Comparison of ENCODE assay signal across 18 cellular contexts in the genomic region with DNA sequence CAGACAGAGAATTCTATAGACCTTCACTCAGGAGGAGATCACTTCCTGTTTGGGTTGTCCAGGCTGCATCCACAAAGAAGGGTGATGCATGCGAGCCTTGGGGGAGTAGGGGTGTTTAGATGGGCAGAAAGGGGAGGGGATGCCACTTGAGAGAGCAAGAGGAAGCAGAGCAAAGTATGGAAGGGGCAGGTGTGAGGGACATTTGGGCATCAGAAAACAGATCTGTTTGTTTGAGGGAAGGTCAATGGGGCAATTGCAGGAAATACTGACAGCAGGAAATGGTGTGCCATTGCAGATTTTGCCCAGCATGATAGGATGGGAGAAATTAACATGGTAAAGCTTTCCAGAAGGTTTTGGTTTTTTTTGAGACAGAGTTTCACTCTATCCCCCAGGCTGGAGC.
DNase-seq lines count a peak whose midpoint lies in the region; ATAC-seq and TF ChIP-seq lines count a peak whose summit lies in the region.
"Had no signal": no experiment of that assay in that cellular context is flagged by ENCODE, and none has a peak within 500 bp of the region (broad histone marks: within the 10 kb centered on the region; RNA-seq: fewer than 3 reads in every experiment).

No MANE protein-coding gene starts in this region.

- TF ChIP-seq CTCF in psoas muscle (IDR thresholded peaks at IDR 0.05) (no peak), uterus (IDR thresholded peaks at IDR 0.05) (no peak)

- H3K27ac ChIP-seq in psoas muscle, result peak overlapping the region; percentile 36
- H3K27ac ChIP-seq in uterus, result no peak overlapping the region
- H3K27ac ChIP-seq: breast epithelium, suprapubic skin had no signal

- H3K4me3 Mint-ChIP-seq in activated naive CD8-positive, alpha-beta T cell, result no peak overlapping the region
- no peak overlapping the region for H3K4me3 Mint-ChIP-seq in activated naive CD8-positive, alpha-beta T cell treated with anti-CD3 and anti-CD28 coated beads for 36 hours
- no peak overlapping the region for H3K4me3 Mint-ChIP-seq in effector memory CD8-positive, alpha-beta T cell
- H3K4me3 Mint-ChIP-seq: activated CD4-positive, alpha-beta T cell treated with anti-CD3 and anti-CD28 coated beads, Interleukin-2, amount 10 ng/mL, durations not matched to agents 24 days and 14 days had no signal

- no peak for DNase-seq in activated naive CD8-positive, alpha-beta T cell treated with anti-CD3 and anti-CD28 coated beads for 36 hours
- peak; percentile 18 for DNase-seq in MV-4-11 (lab: John Stamatoyannopoulos, UW)
- DNase-seq in dermis blood vessel endothelial cell, result peak; percentile 32
- DNase-seq in psoas muscle, result no peak
- no peak for DNase-seq in effector memory CD8-positive, alpha-beta T cell
- DNase-seq in erythroblast (lab: John Stamatoyannopoulos, UW), result no peak
- DNase-seq in uterus, result no peak
- DNase-seq: activated CD4-positive, alpha-beta T cell treated with anti-CD3 and anti-CD28 coated beads, Interleukin-2, amount 10 ng/mL, durations not matched to agents 24 days and 14 days; Calu3; esophagus squamous epithelium; GDM1; left lung; stimulated activated CD4-positive, alpha-beta T cell treated with anti-CD3 and anti-CD28 coated beads, Interleukin-2, amount 100 ng/mL, for 48 hours had no signal

- no peaks in the 10 kb centered on the region for H3K9me3 ChIP-seq in psoas muscle
- H3K9me3 ChIP-seq in uterus, result no peaks in the 10 kb centered on the region
- H3K9me3 ChIP-seq: breast epithelium, esophagus squamous epithelium, left lung, suprapubic skin had no signal

- ATAC-seq in psoas muscle, result no peak
- no peak for ATAC-seq in effector memory CD8-positive, alpha-beta T cell (replicated peaks)
- ATAC-seq: GM12878, left lung, SK-N-SH treated with all-trans-retinoic acid at 6 μM for 48 hours had no signal

- intact Hi-C loops in psoas muscle (cut with DNase I), result no loop called here
- intact Hi-C loops in uterus (cut with DNase I; ENCODE audit: low total_unique reads), result no loop called here

- no peak overlapping the region for H3K4me3 ChIP-seq in psoas muscle
- H3K4me3 ChIP-seq in uterus, result no peak overlapping the region
- H3K4me3 ChIP-seq: breast epithelium, GM12878, left lung had no signal

- TF ChIP-seq POLR2A in erythroblast (IDR thresholded peaks at IDR 0.05; ENCODE audit: low read length), result no peak
- no peak for TF ChIP-seq POLR2A in uterus (IDR thresholded peaks at IDR 0.05)

- H3K36me3 ChIP-seq in psoas muscle (ENCODE audit: insufficient read depth in 1 of 2, low read depth in 1 of 2) (no peaks in the 10 kb centered on the region), uterus (no peaks in the 10 kb centered on the region)
- H3K36me3 ChIP-seq: breast epithelium, esophagus squamous epithelium, suprapubic skin had no signal

- no peaks in the 10 kb centered on the region for H3K9me3 Mint-ChIP-seq in activated naive CD8-positive, alpha-beta T cell (ENCODE audit: low read depth)
- no peaks in the 10 kb centered on the region for H3K9me3 Mint-ChIP-seq in activated naive CD8-positive, alpha-beta T cell treated with anti-CD3 and anti-CD28 coated beads for 36 hours
- H3K9me3 Mint-ChIP-seq in effector memory CD8-positive, alpha-beta T cell, result no peaks in the 10 kb centered on the region

- WGBS in psoas muscle, 3 donors, result 88 to 95% (median 92%) methylated on average over 1 of the region's 1 CpG

- H3K27me3 Mint-ChIP-seq in activated naive CD8-positive, alpha-beta T cell, result no peaks in the 10 kb centered on the region
- H3K27me3 Mint-ChIP-seq in activated naive CD8-positive, alpha-beta T cell treated with anti-CD3 and anti-CD28 coated beads for 36 hours, result no peaks in the 10 kb centered on the region
- no peaks in the 10 kb centered on the region for H3K27me3 Mint-ChIP-seq in effector memory CD8-positive, alpha-beta T cell
- H3K27me3 Mint-ChIP-seq: activated CD4-positive, alpha-beta T cell treated with anti-CD3 and anti-CD28 coated beads, Interleukin-2, amount 10 ng/mL, durations not matched to agents 24 days and 14 days had no signal

- H3K4me1 ChIP-seq in psoas muscle (peaks cover 10% of the 10 kb centered on the region), uterus (no peaks in the 10 kb centered on the region)
- H3K4me1 ChIP-seq: breast epithelium had no signal

- H3K27ac Mint-ChIP-seq in activated naive CD8-positive, alpha-beta T cell, result peak overlapping the region; percentile 83
- no peak overlapping the region for H3K27ac Mint-ChIP-seq in activated naive CD8-positive, alpha-beta T cell treated with anti-CD3 and anti-CD28 coated beads for 36 hours
- peak overlapping the region in 1 of 2 donors; percentile 24 for H3K27ac Mint-ChIP-seq in effector memory CD8-positive, alpha-beta T cell
- H3K27ac Mint-ChIP-seq: activated CD4-positive, alpha-beta T cell treated with anti-CD3 and anti-CD28 coated beads, Interleukin-2, amount 10 ng/mL, durations not matched to agents 24 days and 14 days had no signal

- H3K27me3 ChIP-seq in psoas muscle (ENCODE audit: insufficient read depth in 3 of 3, low read length in 2 of 3), result no peaks in the 10 kb centered on the region
- H3K27me3 ChIP-seq in uterus, result no peaks in the 10 kb centered on the region
- H3K27me3 ChIP-seq: breast epithelium, esophagus squamous epithelium, left lung, suprapubic skin had no signal

- peaks cover 60% of the 10 kb centered on the region for H3K4me1 Mint-ChIP-seq in activated naive CD8-positive, alpha-beta T cell (ENCODE audit: low read depth)
- H3K4me1 Mint-ChIP-seq in activated naive CD8-positive, alpha-beta T cell treated with anti-CD3 and anti-CD28 coated beads for 36 hours, result peaks cover 29% of the 10 kb centered on the region
- peaks cover 41 to 60% of the 10 kb centered on the region in 2 donors for H3K4me1 Mint-ChIP-seq in effector memory CD8-positive, alpha-beta T cell (ENCODE audit: low read depth in 2 of 2)

- H3K36me3 Mint-ChIP-seq in activated naive CD8-positive, alpha-beta T cell, result peaks cover 25% of the 10 kb centered on the region
- peaks cover 45% of the 10 kb centered on the region for H3K36me3 Mint-ChIP-seq in activated naive CD8-positive, alpha-beta T cell treated with anti-CD3 and anti-CD28 coated beads for 36 hours
- peaks cover 10% of the 10 kb centered on the region for H3K36me3 Mint-ChIP-seq in effector memory CD8-positive, alpha-beta T cell (ENCODE audit: insufficient read depth)

Comparison
In these comparisons a context has a peak if more than half of its experiments do, and no peak if none do; other contexts are left out.
1. DNase-seq: peak in MV-4-11 (single experiment) and dermis blood vessel endothelial cell (single experiment); none in activated naive CD8-positive, alpha-beta T cell treated with anti-CD3 and anti-CD28 coated beads for 36 hours (single experiment), psoas muscle (0 of 2), effector memory CD8-positive, alpha-beta T cell (0 of 3), erythroblast (0 of 2) and uterus (0 of 2).